In the genomic region with DNA sequence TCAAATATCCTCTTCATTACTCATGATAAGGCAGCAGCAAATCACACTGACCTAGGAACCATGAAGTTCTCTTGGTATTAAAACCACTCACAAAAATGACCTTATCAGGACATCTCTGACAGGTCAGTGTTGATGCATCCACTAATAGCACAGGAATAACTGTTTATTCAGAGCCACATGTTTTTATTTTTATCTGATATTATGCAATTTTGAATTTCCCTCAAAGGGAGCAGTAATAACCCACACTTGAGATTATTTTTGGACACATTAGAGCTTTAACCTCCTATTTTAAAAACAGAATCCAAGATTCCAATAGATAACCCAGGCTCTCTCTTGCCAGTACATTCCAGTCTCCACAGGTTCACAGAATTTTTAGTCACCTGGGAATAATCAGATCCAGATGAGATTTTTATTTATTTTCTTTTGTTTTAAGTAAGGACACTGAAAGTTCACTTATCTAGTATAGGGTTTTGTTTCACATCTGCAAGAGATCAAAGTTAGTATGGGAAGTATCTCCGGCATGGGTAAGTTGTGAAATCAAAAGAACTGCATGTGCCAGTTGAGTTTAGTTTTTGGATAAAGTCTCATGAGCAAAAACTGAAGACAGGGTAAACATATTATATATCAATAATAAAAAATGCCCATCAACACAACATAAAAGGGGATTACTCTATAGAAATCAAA, we compare ENCODE assay signal across 15 cellular contexts. TPM values are rescaled to one million over a fixed set of nuclear protein-coding genes. Genes with fewer than 3 reads are reported as not detected.
DNase-seq lines count a peak whose midpoint lies in the region; ATAC-seq and TF ChIP-seq lines count a peak whose summit lies in the region.
"Had no signal": no experiment of that assay in that cellular context is flagged by ENCODE, and none has a peak within 500 bp of the region (broad histone marks: within the 10 kb centered on the region; RNA-seq: fewer than 3 reads in every experiment).

No MANE protein-coding gene starts in this region.

- H3K27me3 ChIP-seq in RWPE2 (ENCODE audit: insufficient read depth, poor library complexity, severe bottlenecking) (no peaks in the 10 kb centered on the region), skeletal muscle satellite cell (ENCODE audit: control insufficient read depth, insufficient read depth, low read length) (no peaks in the 10 kb centered on the region)

- no peaks in the 10 kb centered on the region for H3K27me3 Mint-ChIP-seq in type B pancreatic cell

- peak overlapping the region; percentile 1 for H3K9ac ChIP-seq in skeletal muscle satellite cell (ENCODE audit: low read depth, low read length)

- no peaks in the 10 kb centered on the region for H3K36me3 ChIP-seq in RWPE2 (ENCODE audit: low read depth)
- H3K36me3 ChIP-seq in skeletal muscle satellite cell (ENCODE audit: insufficient read depth, low read length): no peaks in the 10 kb centered on the region

- H3K27ac Mint-ChIP-seq in type B pancreatic cell: no peak overlapping the region
- H3K27ac Mint-ChIP-seq: activated CD8-positive, alpha-beta T cell treated with anti-CD3 and anti-CD28 coated beads for 36 hours had no signal

- H3K4me3 ChIP-seq in RWPE2 (ENCODE audit: severe bottlenecking) (no peak overlapping the region), skeletal muscle satellite cell (ENCODE audit: low read length) (no peak overlapping the region)
- H3K4me3 ChIP-seq: coronary artery, PC-9 had no signal

- peaks cover 21% of the 10 kb centered on the region for H3K4me1 Mint-ChIP-seq in type B pancreatic cell (ENCODE audit: unreplicated experiment)

- H3K9me3 ChIP-seq in RWPE2 (ENCODE audit: severe bottlenecking) (no peaks in the 10 kb centered on the region), skeletal muscle satellite cell (replicated peaks; ENCODE audit: low read length) (no peaks in the 10 kb centered on the region)

- peak overlapping the region; percentile 26 for H3K27ac ChIP-seq in RWPE2 (ENCODE audit: poor library complexity, severe bottlenecking)
- H3K27ac ChIP-seq: PC-9 had no signal

- H3K9me3 Mint-ChIP-seq in type B pancreatic cell: no peaks in the 10 kb centered on the region
- H3K9me3 Mint-ChIP-seq: activated CD8-positive, alpha-beta T cell treated with anti-CD3 and anti-CD28 coated beads for 36 hours had no signal

- no peak overlapping the region for H3K4me3 Mint-ChIP-seq in type B pancreatic cell
- H3K4me3 Mint-ChIP-seq: activated CD8-positive, alpha-beta T cell treated with anti-CD3 and anti-CD28 coated beads for 36 hours had no signal

- peak; percentile 19; the same call in 2 of the 3 replicates for ATAC-seq in RWPE2 (ENCODE audit: low read depth)
- no peak for ATAC-seq in GM18520 (IDR thresholded peaks at IDR 0.05; ENCODE audit: unreplicated experiment)
- no peak for ATAC-seq in GM21423 (IDR thresholded peaks at IDR 0.05; ENCODE audit: unreplicated experiment)
- ATAC-seq: activated CD8-positive, alpha-beta T cell treated with anti-CD3 and anti-CD28 coated beads for 36 hours; left lobe of liver had no signal

- H3K4me1 ChIP-seq in RWPE2 (ENCODE audit: insufficient read depth, poor library complexity, severe bottlenecking) (peaks cover 32% of the 10 kb centered on the region), skeletal muscle satellite cell (ENCODE audit: control insufficient read depth, insufficient read depth, low read length) (peaks cover 32% of the 10 kb centered on the region)

- peak; percentile 52 for DNase-seq in GM03348 (ENCODE audit: low spot score)
- no peak for DNase-seq in RWPE2 (ENCODE audit: low spot score)
- peak; percentile 64 for DNase-seq in fibroblast of the conjunctiva (ENCODE audit: low read depth)
- DNase-seq in type B pancreatic cell (ENCODE audit: extremely low spot score, unreplicated experiment): no peak
- no peak for DNase-seq in NCI-H1436 (lab: John Stamatoyannopoulos, UW)
- DNase-seq: activated CD8-positive, alpha-beta T cell treated with anti-CD3 and anti-CD28 coated beads for 36 hours; activated naive CD4-positive, alpha-beta T cell treated with anti-CD3 and anti-CD28 coated beads, Interleukin-2, amount 50 U/mL, for 16 hours; Calu3; PC-9; T1000 had no signal

- H3K4me2 ChIP-seq in skeletal muscle satellite cell (ENCODE audit: low read length): peak overlapping the region; percentile 28
- H3K4me2 ChIP-seq: PC-9 had no signal

- H3K36me3 Mint-ChIP-seq in type B pancreatic cell: no peaks in the 10 kb centered on the region

- TF ChIP-seq CTCF in RWPE2 (IDR thresholded peaks at IDR 0.05; ENCODE audit: poor library complexity, severe bottlenecking) (no peak), type B pancreatic cell (conservative IDR thresholded peaks at IDR 0.05) (no peak)

RNA-seq across cellular contexts. Expression of gene MYOZ2, which starts 36.3 kb away (rescaled TPM):
- 0.51 and 1.1 TPM in 2 replicates for total RNA-seq in skeletal muscle satellite cell (2012; rRNA removed)
- 0.12 TPM in 1 of 2 replicates, not detected in the other for total RNA-seq in type B pancreatic cell (ENCODE audit: low replicate concordance)
- total RNA-seq: activated CD8-positive, alpha-beta T cell treated with anti-CD3 and anti-CD28 coated beads for 36 hours; Calu3; left lobe of liver; PC-9 had no signal

Comparison
In these comparisons a context has a peak if more than half of its experiments do, and no peak if none do; other contexts are left out.
1. DNase-seq: peak in GM03348 (single experiment) and fibroblast of the conjunctiva (single experiment); none in RWPE2 (single experiment), type B pancreatic cell (single experiment) and NCI-H1436 (single experiment).